In the genomic region with DNA sequence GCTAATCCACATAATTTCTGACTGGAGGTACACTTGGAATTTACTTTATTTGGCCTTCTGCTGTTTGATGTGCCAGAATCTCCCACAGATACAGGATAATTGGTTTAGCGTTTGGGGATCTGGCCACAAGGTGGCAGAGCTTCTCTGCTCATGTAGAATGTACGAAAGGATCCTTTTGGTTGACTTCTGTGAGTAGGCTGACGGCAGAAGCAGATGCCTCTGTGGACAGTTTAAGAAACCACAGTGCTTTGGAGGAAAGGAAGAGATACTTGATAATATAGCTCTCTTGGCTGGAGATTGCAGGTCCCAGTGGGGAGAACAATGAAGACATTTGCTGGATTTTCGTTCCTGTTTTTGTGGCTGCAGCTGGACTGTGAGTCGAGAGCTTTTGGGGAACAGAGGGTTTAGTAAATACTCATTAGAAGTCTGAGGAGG, we compare ENCODE assay signal across 8 cellular contexts.
DNase-seq lines count a peak whose midpoint lies in the region; ATAC-seq and FAIRE-seq lines count a peak whose summit lies in the region.

No MANE protein-coding gene starts in this region.

- no peaks in the 10 kb centered on the region for H3K9me3 Mint-ChIP-seq in effector memory CD8-positive, alpha-beta T cell
- H3K9me3 Mint-ChIP-seq in naive thymus-derived CD4-positive, alpha-beta T cell: no peaks in the 10 kb centered on the region

- no peaks in the 10 kb centered on the region for H3K36me3 Mint-ChIP-seq in effector memory CD8-positive, alpha-beta T cell (ENCODE audit: insufficient read depth)
- no peaks in the 10 kb centered on the region for H3K36me3 Mint-ChIP-seq in naive thymus-derived CD4-positive, alpha-beta T cell

- H3K27me3 ChIP-seq in naive thymus-derived CD4-positive, alpha-beta T cell (ENCODE audit: control insufficient read depth in 2 of 2, insufficient read depth in 2 of 2, low read length in 2 of 2): no peaks in the 10 kb centered on the region

- peak overlapping the region; percentile 33 to 48 for H3K4me3 Mint-ChIP-seq in effector memory CD8-positive, alpha-beta T cell
- H3K4me3 Mint-ChIP-seq in naive thymus-derived CD4-positive, alpha-beta T cell: peak overlapping the region; percentile 41 to 84 (median 66)

- no peak for FAIRE-seq in urothelium cell line (lab: Jason Lieb, UNC)

- intact Hi-C loops in naive thymus-derived CD4-positive, alpha-beta T cell (cut with micrococcal nuclease): loop anchor here (1.0 to 2.0 kb wide), 2 partner anchors 14 to 19 kb away; no protein-coding TSS in a partner anchor

- POLR2A ChIA-PET in naive thymus-derived CD4-positive, alpha-beta T cell (lab: Charles Lee): interaction anchor here (0.9 to 2.2 kb wide), 8 partner anchors 10 to 822 kb away, joined by 3 to 9 read pairs (median 4); no protein-coding TSS in a partner anchor

- H3K27me3 Mint-ChIP-seq in effector memory CD8-positive, alpha-beta T cell: peaks cover 0 to 27% of the 10 kb centered on the region in 2 donors
- H3K27me3 Mint-ChIP-seq in naive thymus-derived CD4-positive, alpha-beta T cell: peaks cover 0 to 27% (median 6%) of the 10 kb centered on the region in 5 donors

- no peaks in the 10 kb centered on the region for H3K36me3 ChIP-seq in naive thymus-derived CD4-positive, alpha-beta T cell (ENCODE audit: control insufficient read depth in 2 of 3, insufficient read depth in 3 of 3, low read length in 3 of 3)

- CTCF ChIA-PET in naive thymus-derived CD4-positive, alpha-beta T cell (lab: Charles Lee): interaction anchor here (0.8 to 1.2 kb wide), 6 partner anchors 8 to 796 kb away, joined by 3 to 6 read pairs (median 3); no protein-coding TSS in a partner anchor

- H3K9me3 ChIP-seq in naive thymus-derived CD4-positive, alpha-beta T cell (ENCODE audit: control insufficient read depth in 2 of 3, low read length in 3 of 3): no peaks in the 10 kb centered on the region

- H3K27ac Mint-ChIP-seq in effector memory CD8-positive, alpha-beta T cell: no peak overlapping the region
- peak overlapping the region; percentile 9 to 91 (median 72) for H3K27ac Mint-ChIP-seq in naive thymus-derived CD4-positive, alpha-beta T cell

- peaks cover 6 to 9% of the 10 kb centered on the region in 2 donors for H3K4me1 Mint-ChIP-seq in effector memory CD8-positive, alpha-beta T cell (ENCODE audit: low read depth in 2 of 2)
- H3K4me1 Mint-ChIP-seq in naive thymus-derived CD4-positive, alpha-beta T cell: peaks cover 4 to 10% (median 8%) of the 10 kb centered on the region in 7 donors

- ATAC-seq in GM21360 (IDR thresholded peaks at IDR 0.05; ENCODE audit: unreplicated experiment): peak; percentile 64
- ATAC-seq in effector memory CD8-positive, alpha-beta T cell (replicated peaks): peak; percentile 87
- peak; percentile 89 for ATAC-seq in naive thymus-derived CD4-positive, alpha-beta T cell

- no peak overlapping the region for H3K4me3 ChIP-seq in naive thymus-derived CD4-positive, alpha-beta T cell (ENCODE audit: low read length)

- DNase-seq in COLO668 (lab: John Stamatoyannopoulos, UW; ENCODE audit: unreplicated experiment) (peak; percentile 47), NCI-H2227 treated with DMSO at 0.1 percent for 48 hours (lab: John Stamatoyannopoulos, UW) (peak; percentile 5), urothelium cell line (ENCODE audit: low spot score) (peak; percentile 59), AG08395 (ENCODE audit: low spot score) (no peak)
- DNase-seq in activated CD4-positive, alpha-beta T cell treated with anti-CD3 and anti-CD28 coated beads for 24 hours (ENCODE audit: low read depth in 2 of 2): peak; percentile 21 to 43
- DNase-seq in effector memory CD8-positive, alpha-beta T cell: peak; percentile 22 to 47 (median 26)
- DNase-seq in naive thymus-derived CD4-positive, alpha-beta T cell: peak in 8 of 9 donors; percentile 31 to 60 (median 50)

- peak overlapping the region; percentile 41 for H3K27ac ChIP-seq in naive thymus-derived CD4-positive, alpha-beta T cell (ENCODE audit: low read depth, low read length)

- no peaks in the 10 kb centered on the region for H3K4me1 ChIP-seq in naive thymus-derived CD4-positive, alpha-beta T cell (ENCODE audit: control insufficient read depth in 2 of 2, insufficient read depth in 2 of 2, low read length in 2 of 2)

Comparison
In these comparisons a context has a peak if more than half of its experiments do, and no peak if none do; other contexts are left out.
1. H3K27ac Mint-ChIP-seq: peak in naive thymus-derived CD4-positive, alpha-beta T cell (9 of 9); none in effector memory CD8-positive, alpha-beta T cell (0 of 2).
2. Peak in every context shown above with its lines, with median percentiles within 50 percentile points of each other: ATAC-seq.